In genomic region chr1:197976368-197976767, GRCh38 we compare ENCODE assay signal across 28 cellular contexts. TPM values are rescaled to one million over a fixed set of nuclear protein-coding genes. Genes with fewer than 3 reads are reported as not detected.
DNase-seq lines count a peak whose midpoint lies in the region; ATAC-seq and TF ChIP-seq lines count a peak whose summit lies in the region.
"Had no signal": no experiment of that assay in that cellular context is flagged by ENCODE, and none has a peak within 500 bp of the region (broad histone marks: within the 10 kb centered on the region; RNA-seq: fewer than 3 reads in every experiment).

No MANE protein-coding gene starts in this region.

- peak overlapping the region; percentile 1 for H3K4me3 Mint-ChIP-seq in natural killer cell treated with Interleukin-12 subunit alpha and Interleukin-12 subunit beta and Interleukin-15 and Interleukin-18, amount 100 ng/mL, for 72 hours
- no peak overlapping the region for H3K4me3 Mint-ChIP-seq in natural killer cell
- H3K4me3 Mint-ChIP-seq in dendritic cell treated with granulocyte-macrophage colony-stimulating factor and Interleukin-4, amounts not matched to agents 40 ng/mL and 50 ng/mL, for 4 days = no peak overlapping the region
- no peak overlapping the region for H3K4me3 Mint-ChIP-seq in stimulated activated effector memory CD8-positive, alpha-beta T cell treated with anti-CD3 and anti-CD28 coated beads, Interleukin-12 subunit alpha, Interleukin-12 subunit beta, amount 100 ng/mL, for 72 hours
- H3K4me3 Mint-ChIP-seq: activated naive CD4-positive, alpha-beta T cell treated with anti-CD3 and anti-CD28 coated beads, Interleukin-2, amount 10 ng/mL, durations not matched to agents 7 days and 5 days; activated T-cell treated with anti-CD3 and anti-CD28 coated beads, Interleukin-2, amount 50 U/mL, for 4 hours; CD4-positive, alpha-beta T cell; endodermal cell; memory B cell; type B pancreatic cell had no signal

- DNase-seq in natural killer cell treated with Interleukin-12 subunit alpha and Interleukin-12 subunit beta and Interleukin-15 and Interleukin-18, amount 100 ng/mL, for 72 hours (ENCODE audit: low spot score) = no peak
- DNase-seq in natural killer cell (no peak), M059J (ENCODE audit: low read depth) (peak; percentile 36), SK-N-SH (no peak), SK-N-DZ (ENCODE audit: low spot score) (no peak), H7 (no peak)
- no peak for DNase-seq in stimulated activated effector memory CD8-positive, alpha-beta T cell treated with anti-CD3 and anti-CD28 coated beads, Interleukin-12 subunit alpha, Interleukin-12 subunit beta, amount 100 ng/mL, for 72 hours (ENCODE audit: low spot score in 2 of 2)
- DNase-seq: activated CD4-positive, alpha-beta T cell treated with anti-CD3 and anti-CD28 coated beads for 1 hour; activated naive CD4-positive, alpha-beta T cell treated with anti-CD3 and anti-CD28 coated beads, Interleukin-2, amount 10 ng/mL, durations not matched to agents 7 days and 5 days; activated T-cell treated with anti-CD3 and anti-CD28 coated beads, Interleukin-2, amount 50 U/mL, for 4 hours; amygdala; CD4-positive, alpha-beta T cell; cortex of kidney; DMS153; endodermal cell; GF-D8; NCI-H187; NCI-H510A treated with DMSO at 0.1 percent for 48 hours; NK-92 treated with Interleukin-12 subunit alpha and Interleukin-12 subunit beta, amount 100 ng/mL, for 24 hours; occipital lobe; Peyer's patch had no signal

- intact Hi-C loops in natural killer cell (cut with micrococcal nuclease) = no loop called here
- intact Hi-C loops in dendritic cell treated with granulocyte-macrophage colony-stimulating factor and Interleukin-4, amounts not matched to agents 40 ng/mL and 50 ng/mL, for 4 days (cut with micrococcal nuclease) = no loop called here

- no peaks in the 10 kb centered on the region for H3K79me2 ChIP-seq in SK-N-SH (ENCODE audit: insufficient read depth)

- TF ChIP-seq RAD21 in SK-N-SH (IDR thresholded peaks at IDR 0.05; ENCODE audit: low read length) = no peak

- H3K36me3 ChIP-seq in SK-N-SH (replicated peaks in 1 of 2; ENCODE audit: control insufficient read depth in 1 of 2, insufficient read depth in 2 of 2, low read length in 1 of 2) (no peaks in the 10 kb centered on the region), H7 (replicated peaks; ENCODE audit: control insufficient read depth, insufficient read depth, low read length) (no peaks in the 10 kb centered on the region)
- H3K36me3 ChIP-seq: Peyer's patch, SJSA1 had no signal

- H3K9me2 ChIP-seq in SK-N-SH = no peaks in the 10 kb centered on the region

- ATAC-seq in natural killer cell treated with Interleukin-12 subunit alpha and Interleukin-12 subunit beta and Interleukin-15 and Interleukin-18, amount 100 ng/mL, for 72 hours = peak in 1 of 2 donors; percentile 44
- no peak for ATAC-seq in natural killer cell
- peak; percentile 46 for ATAC-seq in stimulated activated effector memory CD8-positive, alpha-beta T cell treated with anti-CD3 and anti-CD28 coated beads, Interleukin-12 subunit alpha, Interleukin-12 subunit beta, amount 100 ng/mL, for 72 hours
- ATAC-seq: activated T-cell treated with anti-CD3 and anti-CD28 coated beads, Interleukin-2, amount 50 U/mL, for 4 hours had no signal

- POLR2A ChIA-PET in SK-N-SH (lab: Yijun Ruan, JAX) = no interaction called here

- CTCF ChIA-PET in SK-N-SH (lab: Yijun Ruan, JAX) = interaction anchor here (0.9 to 1.1 kb wide), 2 partner anchors 52 to 490 kb away, joined by 3 to 4 read pairs; no protein-coding TSS in a partner anchor

- H3K4me3 ChIP-seq in SK-N-SH (ENCODE audit: low read depth in 2 of 2, low read length in 1 of 2) (no peak overlapping the region), H7 (ENCODE audit: insufficient read depth, low read depth, low read length) (no peak overlapping the region)
- H3K4me3 ChIP-seq: Peyer's patch, SJSA1 had no signal

- H3K27me3 Mint-ChIP-seq in natural killer cell treated with Interleukin-12 subunit alpha and Interleukin-12 subunit beta and Interleukin-15 and Interleukin-18, amount 100 ng/mL, for 72 hours = peaks cover 22 to 25% of the 10 kb centered on the region in 2 donors
- peaks cover 10 to 19% of the 10 kb centered on the region in 2 donors for H3K27me3 Mint-ChIP-seq in natural killer cell (ENCODE audit: low read depth in 2 of 2)
- no peaks in the 10 kb centered on the region for H3K27me3 Mint-ChIP-seq in dendritic cell treated with granulocyte-macrophage colony-stimulating factor and Interleukin-4, amounts not matched to agents 40 ng/mL and 50 ng/mL, for 4 days
- H3K27me3 Mint-ChIP-seq: CD4-positive, alpha-beta T cell had no signal

- no peaks in the 10 kb centered on the region for H3K9me3 ChIP-seq in SK-N-SH
- H3K9me3 ChIP-seq: Peyer's patch, SJSA1 had no signal

- H3K4me1 Mint-ChIP-seq in natural killer cell treated with Interleukin-12 subunit alpha and Interleukin-12 subunit beta and Interleukin-15 and Interleukin-18, amount 100 ng/mL, for 72 hours (ENCODE audit: low read depth in 2 of 2) = peaks cover 8 to 9% of the 10 kb centered on the region in 2 donors
- H3K4me1 Mint-ChIP-seq in natural killer cell = no peaks in the 10 kb centered on the region
- peaks cover 41% of the 10 kb centered on the region for H3K4me1 Mint-ChIP-seq in dendritic cell treated with granulocyte-macrophage colony-stimulating factor and Interleukin-4, amounts not matched to agents 40 ng/mL and 50 ng/mL, for 4 days (ENCODE audit: low read depth)
- peaks cover 12% of the 10 kb centered on the region for H3K4me1 Mint-ChIP-seq in stimulated activated effector memory CD8-positive, alpha-beta T cell treated with anti-CD3 and anti-CD28 coated beads, Interleukin-12 subunit alpha, Interleukin-12 subunit beta, amount 100 ng/mL, for 72 hours
- H3K4me1 Mint-ChIP-seq: endodermal cell, memory B cell had no signal

- no peak overlapping the region for H3K4me2 ChIP-seq in SK-N-SH
- H3K4me2 ChIP-seq: KMS-11 had no signal

- no peak overlapping the region for H3K27ac ChIP-seq in SK-N-SH (ENCODE audit: low read depth in 2 of 2, low read length in 1 of 2)
- H3K27ac ChIP-seq: KMS-11, Peyer's patch, SJSA1 had no signal

- H3K9me3 Mint-ChIP-seq in natural killer cell treated with Interleukin-12 subunit alpha and Interleukin-12 subunit beta and Interleukin-15 and Interleukin-18, amount 100 ng/mL, for 72 hours = no peaks in the 10 kb centered on the region
- H3K9me3 Mint-ChIP-seq in natural killer cell = no peaks in the 10 kb centered on the region
- H3K9me3 Mint-ChIP-seq in dendritic cell treated with granulocyte-macrophage colony-stimulating factor and Interleukin-4, amounts not matched to agents 40 ng/mL and 50 ng/mL, for 4 days = peaks cover 20% of the 10 kb centered on the region
- H3K9me3 Mint-ChIP-seq in stimulated activated effector memory CD8-positive, alpha-beta T cell treated with anti-CD3 and anti-CD28 coated beads, Interleukin-12 subunit alpha, Interleukin-12 subunit beta, amount 100 ng/mL, for 72 hours = no peaks in the 10 kb centered on the region
- H3K9me3 Mint-ChIP-seq: activated naive CD4-positive, alpha-beta T cell treated with anti-CD3 and anti-CD28 coated beads, Interleukin-2, amount 10 ng/mL, durations not matched to agents 7 days and 5 days; activated T-cell treated with anti-CD3 and anti-CD28 coated beads, Interleukin-2, amount 50 U/mL, for 4 hours; CD4-positive, alpha-beta T cell; endodermal cell; memory B cell; type B pancreatic cell had no signal

- no peak overlapping the region for H2AFZ ChIP-seq in SK-N-SH (ENCODE audit: low read depth)

- H3K27me3 ChIP-seq in SK-N-SH (ENCODE audit: insufficient read depth) (no peaks in the 10 kb centered on the region), H7 (ENCODE audit: control insufficient read depth, insufficient read depth, low read length) (no peaks in the 10 kb centered on the region)
- H3K27me3 ChIP-seq: Peyer's patch, SJSA1 had no signal

- H3K36me3 Mint-ChIP-seq in natural killer cell treated with Interleukin-12 subunit alpha and Interleukin-12 subunit beta and Interleukin-15 and Interleukin-18, amount 100 ng/mL, for 72 hours = no peaks in the 10 kb centered on the region
- H3K36me3 Mint-ChIP-seq in natural killer cell = no peaks in the 10 kb centered on the region
- H3K36me3 Mint-ChIP-seq in dendritic cell treated with granulocyte-macrophage colony-stimulating factor and Interleukin-4, amounts not matched to agents 40 ng/mL and 50 ng/mL, for 4 days (ENCODE audit: low read depth) = peaks cover 11% of the 10 kb centered on the region
- H3K36me3 Mint-ChIP-seq in stimulated activated effector memory CD8-positive, alpha-beta T cell treated with anti-CD3 and anti-CD28 coated beads, Interleukin-12 subunit alpha, Interleukin-12 subunit beta, amount 100 ng/mL, for 72 hours = no peaks in the 10 kb centered on the region
- H3K36me3 Mint-ChIP-seq: activated naive CD4-positive, alpha-beta T cell treated with anti-CD3 and anti-CD28 coated beads, Interleukin-2, amount 10 ng/mL, durations not matched to agents 7 days and 5 days; memory B cell; type B pancreatic cell had no signal

- H3F3A ChIP-seq in SK-N-SH (replicated peaks; ENCODE audit: insufficient read depth) = no peaks in the 10 kb centered on the region

- H3K9ac ChIP-seq in SK-N-SH = no peak overlapping the region
- H3K9ac ChIP-seq: KMS-11 had no signal

- peaks cover 0 to 4% of the 10 kb centered on the region in 2 experiments; a peak in 1 of 4 replicates for H3K4me1 ChIP-seq in SK-N-SH (ENCODE audit: control insufficient read depth in 1 of 2, insufficient read depth in 2 of 2, low read depth in 1 of 2, low read length in 1 of 2)
- H3K4me1 ChIP-seq: Peyer's patch, SJSA1 had no signal

- H3K27ac Mint-ChIP-seq in natural killer cell treated with Interleukin-12 subunit alpha and Interleukin-12 subunit beta and Interleukin-15 and Interleukin-18, amount 100 ng/mL, for 72 hours = no peak overlapping the region
- no peak overlapping the region for H3K27ac Mint-ChIP-seq in natural killer cell
- peak overlapping the region; percentile 85 for H3K27ac Mint-ChIP-seq in dendritic cell treated with granulocyte-macrophage colony-stimulating factor and Interleukin-4, amounts not matched to agents 40 ng/mL and 50 ng/mL, for 4 days
- H3K27ac Mint-ChIP-seq in stimulated activated effector memory CD8-positive, alpha-beta T cell treated with anti-CD3 and anti-CD28 coated beads, Interleukin-12 subunit alpha, Interleukin-12 subunit beta, amount 100 ng/mL, for 72 hours = no peak overlapping the region
- H3K27ac Mint-ChIP-seq: activated naive CD4-positive, alpha-beta T cell treated with anti-CD3 and anti-CD28 coated beads, Interleukin-2, amount 10 ng/mL, durations not matched to agents 7 days and 5 days; CD4-positive, alpha-beta T cell; endodermal cell; memory B cell; type B pancreatic cell had no signal

- no peak for TF ChIP-seq EP300 in SK-N-SH (IDR thresholded peaks at IDR 0.05; ENCODE audit: borderline replicate concordance in 1 of 2, low read depth in 1 of 2, low read length in 1 of 2)

- TF ChIP-seq CTCF in natural killer cell (IDR thresholded peaks at IDR 0.05) = no peak
- TF ChIP-seq CTCF in SK-N-SH (IDR thresholded peaks at IDR 0.05) = no peak

- no peaks in the 10 kb centered on the region for H4K20me1 ChIP-seq in SK-N-SH (ENCODE audit: insufficient read depth)

RNA-seq across cellular contexts. Expression of gene LHX9, which starts 59.2 kb away (rescaled TPM):
- total RNA-seq in natural killer cell treated with Interleukin-12 subunit alpha and Interleukin-12 subunit beta and Interleukin-15 and Interleukin-18, amount 100 ng/mL, for 72 hours = under 1 TPM in 1 of 2 donors, not detected in 1; 0.20 TPM
- total RNA-seq in natural killer cell = not detected
- total RNA-seq in M059J (2014; rRNA removed; shearing (Covaris generic)) = 3.2 and 7.0 TPM in 2 replicates
- 7.3 and 8.1 TPM in 2 replicates for polyA plus RNA-seq in SK-N-SH (2012; rRNA removed)
- 4.1 and 5.6 TPM in 2 replicates for polyA plus RNA-seq in SK-N-SH (2012; cell fraction: cytosol; rRNA removed)
- polyA plus RNA-seq in SK-N-SH (2012; cell fraction: nucleus; rRNA removed) = 8.9 and 12.9 TPM in 2 replicates
- polyA plus RNA-seq in SK-N-DZ (2014; cell fraction: cytosol; rRNA removed) = 0.13 and 0.46 TPM in 2 replicates
- polyA plus RNA-seq in SK-N-DZ (2014; cell fraction: nucleus; rRNA removed) = 0.27 TPM in 2 replicates
- total RNA-seq in H7 (2014; rRNA removed; shearing (Covaris generic)) = 0.03 TPM in 1 of 2 replicates, not detected in the other
- total RNA-seq: activated T-cell treated with anti-CD3 and anti-CD28 coated beads, Interleukin-2, amount 50 U/mL, for 4 hours; CD4-positive, alpha-beta T cell; endodermal cell; HT-29; Peyer's patch; T-helper 1 cell treated with Interleukin-12 subunit alpha and Interleukin-12 subunit beta and Interleukin-4 antibody, amounts not matched to agents 30 ng/mL and 1 ng/mL, for 36 hours had no signal
